16 cellular contexts compared by ENCODE assay signal in the genomic region with DNA sequence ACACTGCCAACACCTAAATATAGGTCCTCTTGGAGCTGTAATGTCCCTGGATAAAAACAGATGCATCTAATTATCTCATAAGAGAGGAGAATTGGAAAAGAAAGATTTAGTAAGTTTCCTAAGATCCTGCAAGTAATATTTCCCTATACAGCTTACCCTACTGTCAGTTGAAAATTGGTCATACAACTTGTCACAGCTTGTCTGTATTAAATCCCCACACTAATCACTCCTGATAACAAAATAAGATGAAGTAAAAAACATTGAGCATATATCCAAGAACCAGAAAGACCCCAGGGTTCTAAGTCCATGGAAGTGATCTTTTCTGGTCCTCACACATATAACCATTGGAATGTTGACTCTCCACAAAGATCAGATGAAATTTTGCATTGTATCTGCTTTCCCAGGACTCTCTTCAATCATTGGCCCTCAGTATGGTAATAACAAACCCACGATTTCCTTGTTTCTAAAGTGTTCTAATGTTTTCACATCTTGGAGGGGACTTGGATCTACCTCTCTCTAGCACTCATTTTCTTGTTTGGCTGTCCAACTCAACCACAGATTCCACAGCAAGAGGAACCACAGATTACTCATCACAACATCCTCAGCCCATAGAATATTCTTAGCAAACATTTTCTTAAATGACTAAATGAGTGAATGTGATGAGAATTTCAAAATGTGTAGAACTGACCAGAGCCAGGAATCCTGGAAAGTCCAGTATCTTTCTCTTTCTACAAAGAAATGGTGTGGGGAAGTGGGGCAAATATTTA.
"Had no signal": no experiment of that assay in that cellular context is flagged by ENCODE, and none has a peak within 500 bp of the region (broad histone marks: within the 10 kb centered on the region; RNA-seq: fewer than 3 reads in every experiment).

No MANE protein-coding gene starts in this region.

- H3K4me3 ChIP-seq: esophagus squamous epithelium, heart right ventricle, neural progenitor cell, skin epidermis, thyroid gland, uterus had no signal

- H3K27ac ChIP-seq: esophagus squamous epithelium, heart right ventricle, neural progenitor cell, parathyroid adenoma, skin epidermis, thyroid gland, uterus had no signal

- H3K36me3 Mint-ChIP-seq: activated naive CD4-positive, alpha-beta T cell treated with anti-CD3 and anti-CD28 coated beads, Interleukin-2, amount 10 ng/mL, durations not matched to agents 7 days and 5 days; neural progenitor cell had no signal

- H3K4me1 ChIP-seq: esophagus squamous epithelium, heart right ventricle, neural progenitor cell, parathyroid adenoma, thyroid gland, uterus had no signal

- H3K9ac ChIP-seq: neural progenitor cell, parathyroid adenoma had no signal

- H3K9me3 Mint-ChIP-seq: activated CD4-positive, alpha-beta T cell treated with anti-CD3 and anti-CD28 coated beads, Interleukin-2, amount 10 ng/mL, durations not matched to agents 7 days and 5 days; activated naive CD4-positive, alpha-beta T cell treated with anti-CD3 and anti-CD28 coated beads, Interleukin-2, amount 10 ng/mL, durations not matched to agents 7 days and 5 days; neural progenitor cell; T-helper 1 cell treated with Interleukin-12 subunit alpha and Interleukin-12 subunit beta and Interleukin-4 antibody, amounts not matched to agents 30 μg/mL and 1 μg/mL, for 36 hours had no signal

- H3K27ac Mint-ChIP-seq: activated B cell treated with CpG ODN at 0.5 μM for 24 hours; activated CD4-positive, alpha-beta T cell treated with anti-CD3 and anti-CD28 coated beads, Interleukin-2, amount 10 ng/mL, durations not matched to agents 7 days and 5 days; activated naive CD4-positive, alpha-beta T cell treated with anti-CD3 and anti-CD28 coated beads, Interleukin-2, amount 10 ng/mL, durations not matched to agents 7 days and 5 days; activated T-helper 17 cell treated with anti-CD3 and anti-CD28 coated beads, Interleukin-2, amount 50 U/mL, for 72 hours; neural progenitor cell; T-helper 1 cell treated with Interleukin-12 subunit alpha and Interleukin-12 subunit beta and Interleukin-4 antibody, amounts not matched to agents 30 μg/mL and 1 μg/mL, for 36 hours had no signal

- H3K4me2 ChIP-seq: neural progenitor cell had no signal

- H3K27me3 Mint-ChIP-seq: activated B cell treated with CpG ODN at 0.5 μM for 24 hours; activated CD4-positive, alpha-beta T cell treated with anti-CD3 and anti-CD28 coated beads, Interleukin-2, amount 10 ng/mL, durations not matched to agents 7 days and 5 days; activated naive CD4-positive, alpha-beta T cell treated with anti-CD3 and anti-CD28 coated beads, Interleukin-2, amount 10 ng/mL, durations not matched to agents 7 days and 5 days; activated T-helper 17 cell treated with anti-CD3 and anti-CD28 coated beads, Interleukin-2, amount 50 U/mL, for 72 hours had no signal

- H2AFZ ChIP-seq: neural progenitor cell, parathyroid adenoma had no signal

- H3K4me3 Mint-ChIP-seq: activated B cell treated with CpG ODN at 0.5 μM for 24 hours; activated CD4-positive, alpha-beta T cell treated with anti-CD3 and anti-CD28 coated beads, Interleukin-2, amount 10 ng/mL, durations not matched to agents 7 days and 5 days; activated naive CD4-positive, alpha-beta T cell treated with anti-CD3 and anti-CD28 coated beads, Interleukin-2, amount 10 ng/mL, durations not matched to agents 7 days and 5 days; activated T-helper 17 cell treated with anti-CD3 and anti-CD28 coated beads, Interleukin-2, amount 50 U/mL, for 72 hours; neural progenitor cell; T-helper 1 cell treated with Interleukin-12 subunit alpha and Interleukin-12 subunit beta and Interleukin-4 antibody, amounts not matched to agents 30 μg/mL and 1 μg/mL, for 36 hours had no signal

- H3K9me3 ChIP-seq: esophagus squamous epithelium, thyroid gland, uterus had no signal

- H3K4me1 Mint-ChIP-seq: activated B cell treated with CpG ODN at 0.5 μM for 24 hours; activated CD4-positive, alpha-beta T cell treated with anti-CD3 and anti-CD28 coated beads, Interleukin-2, amount 10 ng/mL, durations not matched to agents 7 days and 5 days; activated naive CD4-positive, alpha-beta T cell treated with anti-CD3 and anti-CD28 coated beads, Interleukin-2, amount 10 ng/mL, durations not matched to agents 7 days and 5 days; activated T-helper 17 cell treated with anti-CD3 and anti-CD28 coated beads, Interleukin-2, amount 50 U/mL, for 72 hours; neural progenitor cell had no signal

- DNase-seq: activated B cell treated with CpG ODN at 0.5 μM for 24 hours; activated CD4-positive, alpha-beta T cell treated with anti-CD3 and anti-CD28 coated beads, Interleukin-2, amount 10 ng/mL, durations not matched to agents 7 days and 5 days; activated CD8-positive, alpha-beta memory T cell treated with anti-CD3 and anti-CD28 coated beads for 24 hours; activated naive CD4-positive, alpha-beta T cell treated with anti-CD3 and anti-CD28 coated beads, Interleukin-2, amount 10 ng/mL, durations not matched to agents 7 days and 5 days; activated T-cell treated with anti-CD3 and anti-CD28 coated beads for 4 hours; esophagus squamous epithelium; heart right ventricle; islet precursor cell; left ventricle myocardium superior; thyroid gland; uterus had no signal

- H3K36me3 ChIP-seq: esophagus squamous epithelium, heart right ventricle, neural progenitor cell, thyroid gland, uterus had no signal

- H3K27me3 ChIP-seq: esophagus squamous epithelium, heart right ventricle, neural progenitor cell, thyroid gland, uterus had no signal
